9 cellular contexts compared by ENCODE assay signal in the genomic region with DNA sequence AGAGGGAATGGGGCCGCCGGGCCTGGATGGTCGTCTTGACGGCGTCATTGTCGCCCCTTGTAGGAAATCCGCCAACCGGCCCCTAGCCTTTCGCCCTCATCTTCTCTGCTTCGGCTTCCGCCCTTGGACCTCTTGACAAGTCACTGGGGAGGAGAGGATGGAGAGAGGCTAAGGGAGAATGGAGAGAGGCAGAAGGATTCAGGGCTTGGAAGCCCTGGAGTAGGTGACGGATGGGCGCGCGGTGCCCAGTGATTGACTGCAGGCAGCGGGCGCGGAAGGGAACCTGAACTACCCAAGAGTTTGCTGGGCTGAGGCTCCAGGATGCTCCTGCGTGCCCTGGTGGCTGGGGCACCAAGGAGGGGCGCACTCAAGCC. TPM values are rescaled to one million over a fixed set of nuclear protein-coding genes. Genes with fewer than 3 reads are reported as not detected.
DNase-seq lines count a peak whose midpoint lies in the region; ATAC-seq, FAIRE-seq and TF ChIP-seq lines count a peak whose summit lies in the region.
"Had no signal": no experiment of that assay in that cellular context is flagged by ENCODE, and none has a peak within 500 bp of the region (broad histone marks: within the 10 kb centered on the region; RNA-seq: fewer than 3 reads in every experiment).

No MANE protein-coding gene starts in this region.

- H3K27ac ChIP-seq in cardiac muscle cell, result no peak overlapping the region

- H3K36me3 ChIP-seq in cardiac muscle cell, result no peaks in the 10 kb centered on the region

- intact Hi-C loops in cardiac septum (cut with DNase I), result no loop called here

- H3K4me3 ChIP-seq in cardiac muscle cell, result peak overlapping the region; percentile 48

- peaks cover 66% of the 10 kb centered on the region for H3K27me3 ChIP-seq in cardiac muscle cell

- H3K9me3 Mint-ChIP-seq in brain, result peaks cover 7 to 13% (median 10%) of the 10 kb centered on the region in 5 experiments

- no peaks in the 10 kb centered on the region for H3K4me1 ChIP-seq in cardiac muscle cell (ENCODE audit: low read depth)

- TF ChIP-seq CTCF in cardiac muscle cell (IDR thresholded peaks at IDR 0.05; ENCODE audit: low read depth, low read length), result no peak
- TF ChIP-seq CTCF in brain (conservative IDR thresholded peaks at IDR 0.05), result no peak

- H3K27me3 Mint-ChIP-seq in brain, result peaks cover 62% of the 10 kb centered on the region

- ATAC-seq in HG03175 (IDR thresholded peaks at IDR 0.05; ENCODE audit: unreplicated experiment), result no peak

- peak overlapping the region in 1 of 5 experiments; percentile 78 for H3K27ac Mint-ChIP-seq in brain

- H3K9me3 ChIP-seq in cardiac muscle cell (ENCODE audit: low read depth), result no peaks in the 10 kb centered on the region

- no peaks in the 10 kb centered on the region for H3K36me3 Mint-ChIP-seq in brain

- peak overlapping the region; percentile 80 to 87 (median 83) for H3K4me3 Mint-ChIP-seq in brain

- DNase-seq in cardiac muscle cell (ENCODE audit: low read depth in 1 of 2, low spot score in 1 of 2) (peak in 1 of 2 donors; percentile 6), cardiac septum (ENCODE audit: low spot score) (no peak), left kidney (ENCODE audit: low read depth, low spot score) (peak; percentile 40), urothelium cell line (ENCODE audit: low spot score) (peak; percentile 23), inferior parietal cortex (ENCODE audit: extremely low spot score) (no peak), NCI-H1930 (lab: John Stamatoyannopoulos, UW) (no peak)
- DNase-seq: DND-41 had no signal

- FAIRE-seq in urothelium cell line (lab: Jason Lieb, UNC), result no peak

- peaks cover 18% of the 10 kb centered on the region for H3K4me1 Mint-ChIP-seq in brain

RNA-seq across cellular contexts. Expression of gene PDE4B, which starts 0.7 kb away (rescaled TPM):
- total RNA-seq in cardiac muscle cell (3.0 and 3.9 TPM in 2 replicates), cardiac septum (6.8 TPM)
- polyA plus RNA-seq in cardiac muscle cell (0.65 and 4.8 TPM in 2 replicates), brain (ENCODE audit: insufficient read depth, low read depth, low replicate concordance) (16.3 TPM)

Comparison
In these comparisons a context has a peak if more than half of its experiments do, and no peak if none do; other contexts are left out.
1. DNase-seq: peak in left kidney (single experiment) and urothelium cell line (single experiment); none in cardiac septum (single experiment), inferior parietal cortex (single experiment) and NCI-H1930 (0 of 2).